In genomic region chr10:3992374-3993178, GRCh38 we compare ENCODE assay signal across 16 cellular contexts.
DNase-seq lines count a peak whose midpoint lies in the region; ATAC-seq and TF ChIP-seq lines count a peak whose summit lies in the region.
"Had no signal": no experiment of that assay in that cellular context is flagged by ENCODE, and none has a peak within 500 bp of the region (broad histone marks: within the 10 kb centered on the region; RNA-seq: fewer than 3 reads in every experiment).

No MANE protein-coding gene starts in this region.

- H2AFZ ChIP-seq in smooth muscle cell (ENCODE audit: low read depth): peak overlapping the region; percentile 14

- H3K9me3 ChIP-seq in Panc1 (ENCODE audit: control insufficient read depth, insufficient read depth, low read depth, low read length): no peaks in the 10 kb centered on the region
- H3K9me3 ChIP-seq in smooth muscle cell (replicated peaks; ENCODE audit: low read depth): no peaks in the 10 kb centered on the region
- no peaks in the 10 kb centered on the region for H3K9me3 ChIP-seq in heart right ventricle
- H3K9me3 ChIP-seq: BE2C, SK-N-SH had no signal

- in situ Hi-C loops in Panc1 (cut with HindIII; ENCODE audit: low pct_unique_long_range_greater_than_20kb, low sequenced_read_pairs): no loop called here

- DNase-seq in Panc1 (ENCODE audit: low read depth, low spot score) (no peak), nephron progenitor cell (peak; percentile 17), smooth muscle cell (lab: John Stamatoyannopoulos, UW; ENCODE audit: unreplicated experiment) (no peak), heart right ventricle (no peak), NCI-H2081 (lab: John Stamatoyannopoulos, UW) (no peak)
- no peak for DNase-seq in activated CD8-positive, alpha-beta memory T cell treated with anti-CD3 and anti-CD28 coated beads for 24 hours
- no peak for DNase-seq in stimulated activated effector memory CD8-positive, alpha-beta T cell treated with anti-CD3 and anti-CD28 coated beads, Interleukin-12 subunit alpha, Interleukin-12 subunit beta, amount 100 ng/mL, for 72 hours (ENCODE audit: low spot score in 2 of 2)
- DNase-seq: BE2C; CD8-positive, alpha-beta T cell; H9; NCI-H1436 treated with DMSO at 0.1 percent for 48 hours; NCI-H2107; NCI-H69; Right ventricle myocardium superior; SK-N-SH had no signal

- no peaks in the 10 kb centered on the region for H3K36me3 ChIP-seq in Panc1 (ENCODE audit: control insufficient read depth, insufficient read depth, low read length)
- no peaks in the 10 kb centered on the region for H3K36me3 ChIP-seq in smooth muscle cell (ENCODE audit: low read depth)
- no peaks in the 10 kb centered on the region for H3K36me3 ChIP-seq in heart right ventricle
- H3K36me3 ChIP-seq: BE2C had no signal

- H3K4me3 ChIP-seq in Panc1 (ENCODE audit: low read depth in 2 of 2, low read length in 2 of 2) (no peak overlapping the region), smooth muscle cell (no peak overlapping the region), heart right ventricle (no peak overlapping the region)

- TF ChIP-seq CTCF in Panc1 (IDR thresholded peaks at IDR 0.05) (no peak), nephron progenitor cell (IDR thresholded peaks at IDR 0.05) (no peak), smooth muscle cell (IDR thresholded peaks at IDR 0.05; ENCODE audit: borderline replicate concordance, insufficient read depth, poor library complexity, severe bottlenecking) (no peak), heart right ventricle (IDR thresholded peaks at IDR 0.05) (no peak)

- WGBS in smooth muscle cell (ENCODE audit: low lambda C conversion rate): 69% methylated on average over 15 of the region's 16 CpGs
- 84 to 88% methylated on average over 16 of the region's 16 CpGs for WGBS in heart right ventricle, 2 donors

- no peaks in the 10 kb centered on the region for H3K79me2 ChIP-seq in smooth muscle cell (ENCODE audit: low read depth)

- peak; percentile 90 for ATAC-seq in Panc1
- ATAC-seq in heart right ventricle: no peak
- ATAC-seq in stimulated activated effector memory CD8-positive, alpha-beta T cell treated with anti-CD3 and anti-CD28 coated beads, Interleukin-12 subunit alpha, Interleukin-12 subunit beta, amount 100 ng/mL, for 72 hours: no peak
- ATAC-seq: CD8-positive, alpha-beta T cell had no signal

- no peaks in the 10 kb centered on the region for H3K9me3 Mint-ChIP-seq in dendritic cell treated with granulocyte-macrophage colony-stimulating factor and Interleukin-4, amounts not matched to agents 40 ng/mL and 50 ng/mL, for 4 days
- H3K9me3 Mint-ChIP-seq in nephron progenitor cell: no peaks in the 10 kb centered on the region
- H3K9me3 Mint-ChIP-seq in stimulated activated effector memory CD8-positive, alpha-beta T cell treated with anti-CD3 and anti-CD28 coated beads, Interleukin-12 subunit alpha, Interleukin-12 subunit beta, amount 100 ng/mL, for 72 hours: no peaks in the 10 kb centered on the region
- H3K9me3 Mint-ChIP-seq: CD8-positive, alpha-beta T cell; H9 had no signal

- peaks cover 7% of the 10 kb centered on the region for H3F3A ChIP-seq in smooth muscle cell (ENCODE audit: low read depth)

- peaks cover 40% of the 10 kb centered on the region for H3K4me1 Mint-ChIP-seq in dendritic cell treated with granulocyte-macrophage colony-stimulating factor and Interleukin-4, amounts not matched to agents 40 ng/mL and 50 ng/mL, for 4 days (ENCODE audit: low read depth)
- peaks cover 57% of the 10 kb centered on the region for H3K4me1 Mint-ChIP-seq in nephron progenitor cell
- H3K4me1 Mint-ChIP-seq in stimulated activated effector memory CD8-positive, alpha-beta T cell treated with anti-CD3 and anti-CD28 coated beads, Interleukin-12 subunit alpha, Interleukin-12 subunit beta, amount 100 ng/mL, for 72 hours: peaks cover 11% of the 10 kb centered on the region

- CTCF ChIA-PET in Panc1 (lab: Charles Lee): no interaction called here

- H3K27me3 Mint-ChIP-seq in dendritic cell treated with granulocyte-macrophage colony-stimulating factor and Interleukin-4, amounts not matched to agents 40 ng/mL and 50 ng/mL, for 4 days: peaks cover 10% of the 10 kb centered on the region
- H3K27me3 Mint-ChIP-seq in nephron progenitor cell (ENCODE audit: low read depth, poor library complexity): no peaks in the 10 kb centered on the region

- H3K27ac ChIP-seq in Panc1 (ENCODE audit: low read length) (peak overlapping the region; percentile 60), smooth muscle cell (ENCODE audit: low read depth) (peak overlapping the region; percentile 43), heart right ventricle (no peak overlapping the region)

- H3K4me1 ChIP-seq in Panc1 (ENCODE audit: control insufficient read depth, insufficient read depth, low read length) (peaks cover 18% of the 10 kb centered on the region), smooth muscle cell (ENCODE audit: low read depth) (peaks cover 15% of the 10 kb centered on the region), heart right ventricle (peaks cover 0 to 16% (median 7%) of the 10 kb centered on the region in 9 donors)

- no peak overlapping the region for H3K4me3 Mint-ChIP-seq in dendritic cell treated with granulocyte-macrophage colony-stimulating factor and Interleukin-4, amounts not matched to agents 40 ng/mL and 50 ng/mL, for 4 days
- no peak overlapping the region for H3K4me3 Mint-ChIP-seq in nephron progenitor cell
- H3K4me3 Mint-ChIP-seq in stimulated activated effector memory CD8-positive, alpha-beta T cell treated with anti-CD3 and anti-CD28 coated beads, Interleukin-12 subunit alpha, Interleukin-12 subunit beta, amount 100 ng/mL, for 72 hours: no peak overlapping the region
- H3K4me3 Mint-ChIP-seq: CD8-positive, alpha-beta T cell; H9 had no signal

- no peak overlapping the region for H3K4me2 ChIP-seq in smooth muscle cell
- H3K4me2 ChIP-seq: SK-N-SH had no signal

- intact Hi-C loops in Panc1 (cut with micrococcal nuclease; ENCODE audit: unreplicated experiment): no loop called here
- intact Hi-C loops in dendritic cell treated with granulocyte-macrophage colony-stimulating factor and Interleukin-4, amounts not matched to agents 40 ng/mL and 50 ng/mL, for 4 days (cut with micrococcal nuclease): no loop called here
- intact Hi-C loops in heart right ventricle (cut with DNase I): no loop called here

- H3K27me3 ChIP-seq in Panc1 (ENCODE audit: control insufficient read depth, insufficient read depth, low read length) (no peaks in the 10 kb centered on the region), smooth muscle cell (ENCODE audit: low read depth) (no peaks in the 10 kb centered on the region), heart right ventricle (no peaks in the 10 kb centered on the region)
- H3K27me3 ChIP-seq: BE2C had no signal

- H3K9ac ChIP-seq in smooth muscle cell (ENCODE audit: low read depth): no peak overlapping the region
- H3K9ac ChIP-seq: SK-N-SH had no signal

- no peaks in the 10 kb centered on the region for H3K36me3 Mint-ChIP-seq in dendritic cell treated with granulocyte-macrophage colony-stimulating factor and Interleukin-4, amounts not matched to agents 40 ng/mL and 50 ng/mL, for 4 days (ENCODE audit: low read depth)
- no peaks in the 10 kb centered on the region for H3K36me3 Mint-ChIP-seq in nephron progenitor cell (ENCODE audit: low read depth)
- H3K36me3 Mint-ChIP-seq in stimulated activated effector memory CD8-positive, alpha-beta T cell treated with anti-CD3 and anti-CD28 coated beads, Interleukin-12 subunit alpha, Interleukin-12 subunit beta, amount 100 ng/mL, for 72 hours: no peaks in the 10 kb centered on the region
- H3K36me3 Mint-ChIP-seq: CD8-positive, alpha-beta T cell had no signal

- no peaks in the 10 kb centered on the region for H4K20me1 ChIP-seq in smooth muscle cell (ENCODE audit: low read depth)

- no TSS peak for BruUV-seq in Panc1 (replicated peaks; lab: Mats Ljungman, UMichigan)

- POLR2A ChIA-PET in Panc1 (lab: Charles Lee): no interaction called here

- H3K27ac Mint-ChIP-seq in dendritic cell treated with granulocyte-macrophage colony-stimulating factor and Interleukin-4, amounts not matched to agents 40 ng/mL and 50 ng/mL, for 4 days: peak overlapping the region; percentile 36
- peak overlapping the region; percentile 92 for H3K27ac Mint-ChIP-seq in nephron progenitor cell
- no peak overlapping the region for H3K27ac Mint-ChIP-seq in stimulated activated effector memory CD8-positive, alpha-beta T cell treated with anti-CD3 and anti-CD28 coated beads, Interleukin-12 subunit alpha, Interleukin-12 subunit beta, amount 100 ng/mL, for 72 hours
- H3K27ac Mint-ChIP-seq: CD8-positive, alpha-beta T cell had no signal

Comparison
In these comparisons a context has a peak if more than half of its experiments do, and no peak if none do; other contexts are left out.
1. H3K27ac ChIP-seq: peak in Panc1 (single experiment) and smooth muscle cell (single experiment); none in heart right ventricle (0 of 10).